Comparison of ENCODE assay signal across 2 cellular contexts in the genomic region with DNA sequence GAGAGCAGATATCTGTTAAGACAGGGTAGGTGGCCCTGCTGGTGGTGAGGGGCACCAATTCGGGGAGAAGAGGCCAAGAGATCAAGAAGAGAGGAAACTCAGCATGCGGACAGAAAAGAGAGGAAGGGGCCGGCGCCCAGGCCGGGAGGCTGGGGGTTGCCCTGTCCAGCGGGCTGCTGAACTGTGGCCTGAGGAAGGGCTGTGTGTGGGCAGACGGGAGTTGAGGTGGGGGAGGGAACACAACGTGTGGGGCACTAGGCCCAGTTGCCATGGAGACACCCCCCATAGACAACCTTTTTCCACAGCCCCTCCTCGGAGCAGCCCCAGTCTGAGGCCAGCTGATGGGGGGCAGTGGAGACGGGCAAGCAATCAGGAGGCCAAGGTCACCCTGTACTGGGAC.
A peak's percentile ranks its signal among the peaks of the same experiment; 100 is the strongest.
TF ChIP-seq lines count a peak whose summit lies in the region.

No MANE protein-coding gene starts in this region.

TF ChIP-seq in GM23338, 12 proteins besides CTCF, POLR2A, EP300 and RAD21 (continues in another document):
- TF ChIP-seq, protein P1, sequence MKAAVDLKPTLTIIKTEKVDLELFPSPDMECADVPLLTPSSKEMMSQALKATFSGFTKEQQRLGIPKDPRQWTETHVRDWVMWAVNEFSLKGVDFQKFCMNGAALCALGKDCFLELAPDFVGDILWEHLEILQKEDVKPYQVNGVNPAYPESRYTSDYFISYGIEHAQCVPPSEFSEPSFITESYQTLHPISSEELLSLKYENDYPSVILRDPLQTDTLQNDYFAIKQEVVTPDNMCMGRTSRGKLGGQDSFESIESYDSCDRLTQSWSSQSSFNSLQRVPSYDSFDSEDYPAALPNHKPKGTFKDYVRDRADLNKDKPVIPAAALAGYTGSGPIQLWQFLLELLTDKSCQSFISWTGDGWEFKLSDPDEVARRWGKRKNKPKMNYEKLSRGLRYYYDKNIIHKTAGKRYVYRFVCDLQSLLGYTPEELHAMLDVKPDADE (IDR thresholded peaks at IDR 0.05), result no peak
- TF ChIP-seq JUNB (IDR thresholded peaks at IDR 0.05; ENCODE audit: unreplicated experiment), result no peak
- TF ChIP-seq EZH2 (IDR thresholded peaks at IDR 0.05; ENCODE audit: low read depth, unreplicated experiment), result no peak
- no peak; the same call in 1 of the 2 replicates for TF ChIP-seq POLR2AphosphoS5 (IDR thresholded peaks at IDR 0.05; ENCODE audit: low read depth)
- TF ChIP-seq, protein P2, sequence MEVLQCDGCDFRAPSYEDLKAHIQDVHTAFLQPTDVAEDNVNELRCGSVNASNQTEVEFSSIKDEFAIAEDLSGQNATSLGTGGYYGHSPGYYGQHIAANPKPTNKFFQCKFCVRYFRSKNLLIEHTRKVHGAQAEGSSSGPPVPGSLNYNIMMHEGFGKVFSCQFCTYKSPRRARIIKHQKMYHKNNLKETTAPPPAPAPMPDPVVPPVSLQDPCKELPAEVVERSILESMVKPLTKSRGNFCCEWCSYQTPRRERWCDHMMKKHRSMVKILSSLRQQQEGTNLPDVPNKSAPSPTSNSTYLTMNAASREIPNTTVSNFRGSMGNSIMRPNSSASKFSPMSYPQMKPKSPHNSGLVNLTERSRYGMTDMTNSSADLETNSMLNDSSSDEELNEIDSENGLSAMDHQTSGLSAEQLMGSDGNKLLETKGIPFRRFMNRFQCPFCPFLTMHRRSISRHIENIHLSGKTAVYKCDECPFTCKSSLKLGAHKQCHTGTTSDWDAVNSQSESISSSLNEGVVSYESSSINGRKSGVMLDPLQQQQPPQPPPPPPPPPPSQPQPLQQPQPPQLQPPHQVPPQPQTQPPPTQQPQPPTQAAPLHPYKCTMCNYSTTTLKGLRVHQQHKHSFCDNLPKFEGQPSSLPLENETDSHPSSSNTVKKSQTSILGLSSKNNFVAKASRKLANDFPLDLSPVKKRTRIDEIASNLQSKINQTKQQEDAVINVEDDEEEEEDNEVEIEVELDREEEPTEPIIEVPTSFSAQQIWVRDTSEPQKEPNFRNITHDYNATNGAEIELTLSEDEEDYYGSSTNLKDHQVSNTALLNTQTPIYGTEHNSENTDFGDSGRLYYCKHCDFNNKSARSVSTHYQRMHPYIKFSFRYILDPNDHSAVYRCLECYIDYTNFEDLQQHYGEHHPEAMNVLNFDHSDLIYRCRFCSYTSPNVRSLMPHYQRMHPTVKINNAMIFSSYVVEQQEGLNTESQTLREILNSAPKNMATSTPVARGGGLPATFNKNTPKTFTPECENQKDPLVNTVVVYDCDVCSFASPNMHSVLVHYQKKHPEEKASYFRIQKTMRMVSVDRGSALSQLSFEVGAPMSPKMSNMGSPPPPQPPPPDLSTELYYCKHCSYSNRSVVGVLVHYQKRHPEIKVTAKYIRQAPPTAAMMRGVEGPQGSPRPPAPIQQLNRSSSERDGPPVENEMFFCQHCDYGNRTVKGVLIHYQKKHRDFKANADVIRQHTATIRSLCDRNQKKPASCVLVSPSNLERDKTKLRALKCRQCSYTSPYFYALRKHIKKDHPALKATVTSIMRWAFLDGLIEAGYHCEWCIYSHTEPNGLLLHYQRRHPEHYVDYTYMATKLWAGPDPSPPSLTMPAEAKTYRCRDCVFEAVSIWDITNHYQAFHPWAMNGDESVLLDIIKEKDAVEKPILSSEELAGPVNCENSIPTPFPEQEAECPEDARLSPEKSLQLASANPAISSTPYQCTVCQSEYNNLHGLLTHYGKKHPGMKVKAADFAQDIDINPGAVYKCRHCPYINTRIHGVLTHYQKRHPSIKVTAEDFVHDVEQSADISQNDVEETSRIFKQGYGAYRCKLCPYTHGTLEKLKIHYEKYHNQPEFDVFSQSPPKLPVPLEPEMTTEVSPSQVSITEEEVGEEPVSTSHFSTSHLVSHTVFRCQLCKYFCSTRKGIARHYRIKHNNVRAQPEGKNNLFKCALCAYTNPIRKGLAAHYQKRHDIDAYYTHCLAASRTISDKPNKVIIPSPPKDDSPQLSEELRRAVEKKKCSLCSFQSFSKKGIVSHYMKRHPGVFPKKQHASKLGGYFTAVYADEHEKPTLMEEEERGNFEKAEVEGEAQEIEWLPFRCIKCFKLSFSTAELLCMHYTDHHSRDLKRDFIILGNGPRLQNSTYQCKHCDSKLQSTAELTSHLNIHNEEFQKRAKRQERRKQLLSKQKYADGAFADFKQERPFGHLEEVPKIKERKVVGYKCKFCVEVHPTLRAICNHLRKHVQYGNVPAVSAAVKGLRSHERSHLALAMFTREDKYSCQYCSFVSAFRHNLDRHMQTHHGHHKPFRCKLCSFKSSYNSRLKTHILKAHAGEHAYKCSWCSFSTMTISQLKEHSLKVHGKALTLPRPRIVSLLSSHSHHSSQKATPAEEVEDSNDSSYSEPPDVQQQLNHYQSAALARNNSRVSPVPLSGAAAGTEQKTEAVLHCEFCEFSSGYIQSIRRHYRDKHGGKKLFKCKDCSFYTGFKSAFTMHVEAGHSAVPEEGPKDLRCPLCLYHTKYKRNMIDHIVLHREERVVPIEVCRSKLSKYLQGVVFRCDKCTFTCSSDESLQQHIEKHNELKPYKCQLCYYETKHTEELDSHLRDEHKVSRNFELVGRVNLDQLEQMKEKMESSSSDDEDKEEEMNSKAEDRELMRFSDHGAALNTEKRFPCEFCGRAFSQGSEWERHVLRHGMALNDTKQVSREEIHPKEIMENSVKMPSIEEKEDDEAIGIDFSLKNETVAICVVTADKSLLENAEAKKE (CRISPR knock-in tag; IDR thresholded peaks at IDR 0.05), result no peak
- no peak for TF ChIP-seq CREB1 (CRISPR knock-in tag; IDR thresholded peaks at IDR 0.05; ENCODE audit: low read depth)
- TF ChIP-seq ZNF114 (CRISPR knock-in tag; IDR thresholded peaks at IDR 0.05), result no peak
- no peak for TF ChIP-seq STAT1 (IDR thresholded peaks at IDR 0.05; ENCODE audit: unreplicated experiment)
- TF ChIP-seq, protein P3, sequence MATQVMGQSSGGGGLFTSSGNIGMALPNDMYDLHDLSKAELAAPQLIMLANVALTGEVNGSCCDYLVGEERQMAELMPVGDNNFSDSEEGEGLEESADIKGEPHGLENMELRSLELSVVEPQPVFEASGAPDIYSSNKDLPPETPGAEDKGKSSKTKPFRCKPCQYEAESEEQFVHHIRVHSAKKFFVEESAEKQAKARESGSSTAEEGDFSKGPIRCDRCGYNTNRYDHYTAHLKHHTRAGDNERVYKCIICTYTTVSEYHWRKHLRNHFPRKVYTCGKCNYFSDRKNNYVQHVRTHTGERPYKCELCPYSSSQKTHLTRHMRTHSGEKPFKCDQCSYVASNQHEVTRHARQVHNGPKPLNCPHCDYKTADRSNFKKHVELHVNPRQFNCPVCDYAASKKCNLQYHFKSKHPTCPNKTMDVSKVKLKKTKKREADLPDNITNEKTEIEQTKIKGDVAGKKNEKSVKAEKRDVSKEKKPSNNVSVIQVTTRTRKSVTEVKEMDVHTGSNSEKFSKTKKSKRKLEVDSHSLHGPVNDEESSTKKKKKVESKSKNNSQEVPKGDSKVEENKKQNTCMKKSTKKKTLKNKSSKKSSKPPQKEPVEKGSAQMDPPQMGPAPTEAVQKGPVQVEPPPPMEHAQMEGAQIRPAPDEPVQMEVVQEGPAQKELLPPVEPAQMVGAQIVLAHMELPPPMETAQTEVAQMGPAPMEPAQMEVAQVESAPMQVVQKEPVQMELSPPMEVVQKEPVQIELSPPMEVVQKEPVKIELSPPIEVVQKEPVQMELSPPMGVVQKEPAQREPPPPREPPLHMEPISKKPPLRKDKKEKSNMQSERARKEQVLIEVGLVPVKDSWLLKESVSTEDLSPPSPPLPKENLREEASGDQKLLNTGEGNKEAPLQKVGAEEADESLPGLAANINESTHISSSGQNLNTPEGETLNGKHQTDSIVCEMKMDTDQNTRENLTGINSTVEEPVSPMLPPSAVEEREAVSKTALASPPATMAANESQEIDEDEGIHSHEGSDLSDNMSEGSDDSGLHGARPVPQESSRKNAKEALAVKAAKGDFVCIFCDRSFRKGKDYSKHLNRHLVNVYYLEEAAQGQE (IDR thresholded peaks at IDR 0.05; ENCODE audit: unreplicated experiment), result no peak
- TF ChIP-seq NANOG (IDR thresholded peaks at IDR 0.05; ENCODE audit: borderline replicate concordance), result no peak

TF ChIP-seq in neural cell, 6 proteins besides CTCF, POLR2A, EP300 and RAD21:
- TF ChIP-seq EZH2 (IDR thresholded peaks at IDR 0.05; ENCODE audit: borderline replicate concordance, insufficient read depth, low read length, poor library complexity, severe bottlenecking) (no peak), MXI1 (conservative IDR thresholded peaks at IDR 0.05; ENCODE audit: poor library complexity, severe bottlenecking) (peak; percentile 19), SMC3 (conservative IDR thresholded peaks at IDR 0.05; ENCODE audit: poor library complexity) (no peak), TAF1 (IDR thresholded peaks at IDR 0.05; ENCODE audit: low read depth) (no peak), POLR2AphosphoS5 (IDR thresholded peaks at IDR 0.05) (no peak)
- TF ChIP-seq, protein P3 (IDR thresholded peaks at IDR 0.05; ENCODE audit: borderline replicate concordance), result no peak
